13 cellular contexts compared by ENCODE assay signal in genomic region chr12:64186789-64187188, GRCh38. TPM values are rescaled to one million over a fixed set of nuclear protein-coding genes. Genes with fewer than 3 reads are reported as not detected.
DNase-seq lines count a peak whose midpoint lies in the region; ATAC-seq, FAIRE-seq and TF ChIP-seq lines count a peak whose summit lies in the region.
"Had no signal": no experiment of that assay in that cellular context is flagged by ENCODE, and none has a peak within 500 bp of the region (broad histone marks: within the 10 kb centered on the region; RNA-seq: fewer than 3 reads in every experiment).

No MANE protein-coding gene starts in this region.

- no peak overlapping the region for H3K4me3 Mint-ChIP-seq in WTC11

- peak; percentile 35 for DNase-seq in stimulated activated CD4-positive, alpha-beta T cell treated with anti-CD3 and anti-CD28 coated beads, Interleukin-1b, Interleukin-23, amount 100 ng/mL, for 48 hours
- no peak for DNase-seq in stimulated activated CD4-positive, alpha-beta T cell treated with anti-CD3 and anti-CD28 coated beads, Interleukin-4, amount 100 ng/mL, for 4 hours
- DNase-seq in WTC11 (ENCODE audit: low spot score) = no peak
- no peak for DNase-seq in NCI-H345 (lab: John Stamatoyannopoulos, UW)
- DNase-seq in effector CD4-positive, alpha-beta T cell = no peak
- DNase-seq in HTR-8/SVneo (ENCODE audit: insufficient read length, low spot score) = no peak
- DNase-seq in anterior cingulate cortex (lab: John Stamatoyannopoulos, UW) = no peak
- DNase-seq: body of pancreas, islet precursor cell, NCI-H2107, sigmoid colon, substantia nigra had no signal

- CTCF ChIA-PET in WTC11 (lab: Charles Lee) = no interaction called here

- no peaks in the 10 kb centered on the region for H3K36me3 Mint-ChIP-seq in WTC11

- H3K9me3 Mint-ChIP-seq in WTC11 = 0 out of 2 replicates have a peak, but pooled peaks cover 4% of the 10 kb centered on the region

- H3K27me3 Mint-ChIP-seq in WTC11 (ENCODE audit: low read depth) = no peaks in the 10 kb centered on the region

- ATAC-seq in HG02973 (IDR thresholded peaks at IDR 0.05; ENCODE audit: unreplicated experiment) (peak; percentile 86), WTC11 (no peak)
- ATAC-seq: body of pancreas had no signal

- no peak for TF ChIP-seq CTCF in WTC11 (IDR thresholded peaks at IDR 0.05)

- FAIRE-seq in HTR-8/SVneo (lab: Jason Lieb, UNC) = no peak

- POLR2A ChIA-PET in WTC11 (lab: Charles Lee) = no interaction called here

- H3K27ac Mint-ChIP-seq in WTC11 = peak overlapping the region; percentile 34; the same call in 1 of the 2 replicates

- no peaks in the 10 kb centered on the region for H3K4me1 Mint-ChIP-seq in WTC11

TF ChIP-seq in WTC11, 78 proteins besides CTCF, POLR2A, EP300 and RAD21:
- no peak for TF ChIP-seq SMAD3 (CRISPR knock-in tag; IDR thresholded peaks at IDR 0.05; ENCODE audit: borderline replicate concordance)
- TF ChIP-seq ZNF396 (CRISPR knock-in tag; IDR thresholded peaks at IDR 0.05; ENCODE audit: borderline replicate concordance) = no peak
- no peak for TF ChIP-seq ZNF121 (CRISPR knock-in tag; IDR thresholded peaks at IDR 0.05)
- TF ChIP-seq TP53 (CRISPR knock-in tag; IDR thresholded peaks at IDR 0.05) = no peak
- no peak for TF ChIP-seq GABPB1 (CRISPR knock-in tag; IDR thresholded peaks at IDR 0.05)
- TF ChIP-seq MYBL2 (CRISPR knock-in tag; IDR thresholded peaks at IDR 0.05) = no peak
- no peak for TF ChIP-seq RELA (CRISPR knock-in tag; IDR thresholded peaks at IDR 0.05; ENCODE audit: borderline replicate concordance)
- TF ChIP-seq NR3C1 (CRISPR knock-in tag; conservative IDR thresholded peaks at IDR 0.05; ENCODE audit: low read depth) = no peak
- TF ChIP-seq, protein P1, sequence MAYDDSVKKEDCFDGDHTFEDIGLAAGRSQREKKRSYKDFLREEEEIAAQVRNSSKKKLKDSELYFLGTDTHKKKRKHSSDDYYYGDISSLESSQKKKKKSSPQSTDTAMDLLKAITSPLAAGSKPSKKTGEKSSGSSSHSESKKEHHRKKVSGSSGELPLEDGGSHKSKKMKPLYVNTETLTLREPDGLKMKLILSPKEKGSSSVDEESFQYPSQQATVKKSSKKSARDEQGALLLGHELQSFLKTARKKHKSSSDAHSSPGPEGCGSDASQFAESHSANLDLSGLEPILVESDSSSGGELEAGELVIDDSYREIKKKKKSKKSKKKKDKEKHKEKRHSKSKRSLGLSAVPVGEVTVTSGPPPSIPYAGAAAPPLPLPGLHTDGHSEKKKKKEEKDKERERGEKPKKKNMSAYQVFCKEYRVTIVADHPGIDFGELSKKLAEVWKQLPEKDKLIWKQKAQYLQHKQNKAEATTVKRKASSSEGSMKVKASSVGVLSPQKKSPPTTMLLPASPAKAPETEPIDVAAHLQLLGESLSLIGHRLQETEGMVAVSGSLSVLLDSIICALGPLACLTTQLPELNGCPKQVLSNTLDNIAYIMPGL (CRISPR knock-in tag; IDR thresholded peaks at IDR 0.05) = no peak
- TF ChIP-seq ETV6 (CRISPR knock-in tag; IDR thresholded peaks at IDR 0.05) = no peak
- no peak for TF ChIP-seq ZNF416 (CRISPR knock-in tag; IDR thresholded peaks at IDR 0.05)
- TF ChIP-seq ARID4B (CRISPR knock-in tag; IDR thresholded peaks at IDR 0.05; ENCODE audit: borderline replicate concordance) = no peak
- TF ChIP-seq IRF2 (CRISPR knock-in tag; IDR thresholded peaks at IDR 0.05; ENCODE audit: borderline replicate concordance, low read depth) = no peak
- TF ChIP-seq, protein P2, sequence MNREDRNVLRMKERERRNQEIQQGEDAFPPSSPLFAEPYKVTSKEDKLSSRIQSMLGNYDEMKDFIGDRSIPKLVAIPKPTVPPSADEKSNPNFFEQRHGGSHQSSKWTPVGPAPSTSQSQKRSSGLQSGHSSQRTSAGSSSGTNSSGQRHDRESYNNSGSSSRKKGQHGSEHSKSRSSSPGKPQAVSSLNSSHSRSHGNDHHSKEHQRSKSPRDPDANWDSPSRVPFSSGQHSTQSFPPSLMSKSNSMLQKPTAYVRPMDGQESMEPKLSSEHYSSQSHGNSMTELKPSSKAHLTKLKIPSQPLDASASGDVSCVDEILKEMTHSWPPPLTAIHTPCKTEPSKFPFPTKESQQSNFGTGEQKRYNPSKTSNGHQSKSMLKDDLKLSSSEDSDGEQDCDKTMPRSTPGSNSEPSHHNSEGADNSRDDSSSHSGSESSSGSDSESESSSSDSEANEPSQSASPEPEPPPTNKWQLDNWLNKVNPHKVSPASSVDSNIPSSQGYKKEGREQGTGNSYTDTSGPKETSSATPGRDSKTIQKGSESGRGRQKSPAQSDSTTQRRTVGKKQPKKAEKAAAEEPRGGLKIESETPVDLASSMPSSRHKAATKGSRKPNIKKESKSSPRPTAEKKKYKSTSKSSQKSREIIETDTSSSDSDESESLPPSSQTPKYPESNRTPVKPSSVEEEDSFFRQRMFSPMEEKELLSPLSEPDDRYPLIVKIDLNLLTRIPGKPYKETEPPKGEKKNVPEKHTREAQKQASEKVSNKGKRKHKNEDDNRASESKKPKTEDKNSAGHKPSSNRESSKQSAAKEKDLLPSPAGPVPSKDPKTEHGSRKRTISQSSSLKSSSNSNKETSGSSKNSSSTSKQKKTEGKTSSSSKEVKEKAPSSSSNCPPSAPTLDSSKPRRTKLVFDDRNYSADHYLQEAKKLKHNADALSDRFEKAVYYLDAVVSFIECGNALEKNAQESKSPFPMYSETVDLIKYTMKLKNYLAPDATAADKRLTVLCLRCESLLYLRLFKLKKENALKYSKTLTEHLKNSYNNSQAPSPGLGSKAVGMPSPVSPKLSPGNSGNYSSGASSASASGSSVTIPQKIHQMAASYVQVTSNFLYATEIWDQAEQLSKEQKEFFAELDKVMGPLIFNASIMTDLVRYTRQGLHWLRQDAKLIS (CRISPR knock-in tag; IDR thresholded peaks at IDR 0.05; ENCODE audit: borderline replicate concordance) = no peak
- no peak for TF ChIP-seq SMAD4 (CRISPR knock-in tag; IDR thresholded peaks at IDR 0.05)

RNA-seq across cellular contexts. Expression of gene KICS2, which starts 35.3 kb away (rescaled TPM):
- total RNA-seq in WTC11 (2021) = 9.9 to 11.6 TPM (median 10.7 TPM) in 3 replicates
